Comparison of ENCODE assay signal across 8 cellular contexts in the genomic region with DNA sequence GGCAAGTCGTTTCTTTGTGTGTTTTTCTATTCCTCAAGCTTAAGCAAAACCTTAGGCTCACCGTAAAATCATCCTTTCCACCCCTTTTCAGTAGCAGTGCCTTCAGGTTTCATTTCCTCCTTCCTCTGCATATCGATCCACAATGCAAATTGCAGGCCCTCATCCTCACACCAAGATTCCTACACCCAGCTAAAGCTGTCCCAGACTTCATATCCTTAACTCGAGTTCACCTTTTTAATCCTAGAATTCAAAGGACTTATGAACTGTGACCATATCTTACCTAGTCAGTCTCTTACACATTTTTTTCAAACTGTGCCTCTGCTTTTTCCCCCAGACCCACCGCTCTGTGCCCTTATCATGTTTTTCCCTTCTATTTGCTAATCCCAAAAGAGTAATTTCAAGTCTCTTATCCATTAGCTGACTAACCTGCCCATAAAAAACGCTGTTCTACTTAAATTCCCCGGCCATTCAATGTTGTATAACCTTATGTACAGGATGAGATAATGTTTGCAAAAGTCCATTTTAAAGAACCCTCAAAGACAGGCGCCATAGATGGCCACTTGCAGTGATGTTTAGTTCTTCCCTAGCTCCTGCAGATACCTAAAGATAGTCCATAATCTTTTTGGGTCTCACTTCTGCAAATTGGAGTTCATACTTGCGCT. TPM values are rescaled to one million over a fixed set of nuclear protein-coding genes. Genes with fewer than 3 reads are reported as not detected.
DNase-seq lines count a peak whose midpoint lies in the region; ATAC-seq and TF ChIP-seq lines count a peak whose summit lies in the region.

No MANE protein-coding gene starts in this region.

- H3K4me3 Mint-ChIP-seq in progenitor cell of endocrine pancreas (ENCODE audit: low read depth) = peak overlapping the region; percentile 80

- CTCF ChIA-PET in GM10248 (lab: Yijun Ruan, JAX) = interaction anchor here (1.1 to 1.8 kb wide), 2 partner anchors 10 kb away, joined by 3 to 6 read pairs; no protein-coding TSS in a partner anchor

- peak; percentile 27 for DNase-seq in GM10248 (ENCODE audit: extremely low spot score)
- peak; percentile 42 for DNase-seq in NOMO-1 treated with dmso at 0.1 percent for 144 hours (lab: John Stamatoyannopoulos, UW; ENCODE audit: unreplicated experiment)
- DNase-seq in epithelial cell of prostate (ENCODE audit: low read depth, low spot score) = no peak
- DNase-seq in progenitor cell of endocrine pancreas (ENCODE audit: low spot score, unreplicated experiment) = no peak
- DNase-seq in NCI-H524 (lab: John Stamatoyannopoulos, UW) = no peak
- DNase-seq in SW480 (ENCODE audit: low spot score) = no peak
- DNase-seq in hippocampal formation (lab: John Stamatoyannopoulos, UW) = no peak

- POLR2A ChIA-PET in GM10248 (lab: Yijun Ruan, JAX) = no interaction called here

- H3K27me3 Mint-ChIP-seq in progenitor cell of endocrine pancreas = no peaks in the 10 kb centered on the region

- no peaks in the 10 kb centered on the region for H3K9me3 Mint-ChIP-seq in progenitor cell of endocrine pancreas (ENCODE audit: low read depth)

- H3K27ac Mint-ChIP-seq in progenitor cell of endocrine pancreas = peak overlapping the region; percentile 93

- peak overlapping the region; percentile 79 for H3K27ac ChIP-seq in epithelial cell of prostate

- H3K4me1 Mint-ChIP-seq in progenitor cell of endocrine pancreas (ENCODE audit: low read depth) = peaks cover 40% of the 10 kb centered on the region

- no peak for ATAC-seq in HG03342 (IDR thresholded peaks at IDR 0.05; ENCODE audit: unreplicated experiment)

- peaks cover 13% of the 10 kb centered on the region for H3K36me3 Mint-ChIP-seq in progenitor cell of endocrine pancreas (ENCODE audit: insufficient read depth)

- TF ChIP-seq CTCF in GM10248 (IDR thresholded peaks at IDR 0.05; ENCODE audit: control extremely low read depth, extremely low read depth, low read depth, missing control alignments) (no peak), progenitor cell of endocrine pancreas (IDR thresholded peaks at IDR 0.05; ENCODE audit: unreplicated experiment) (no peak)

RNA-seq across cellular contexts. Expression of a gene that starts 1.5 kb away (rescaled TPM):
- 96.1 and 96.2 TPM in 2 replicates for total RNA-seq in progenitor cell of endocrine pancreas

RNA-seq across cellular contexts. Expression of a gene that starts 33.6 kb away (rescaled TPM):
- total RNA-seq in progenitor cell of endocrine pancreas = 208 and 221 TPM in 2 replicates

RNA-seq across cellular contexts. Expression of a gene that starts 51.0 kb away (rescaled TPM):
- not detected in 2 replicates for total RNA-seq in progenitor cell of endocrine pancreas

Comparison
In these comparisons a context has a peak if more than half of its experiments do, and no peak if none do; other contexts are left out.
1. DNase-seq: peak in GM10248 (single experiment) and NOMO-1 treated with dmso at 0.1 percent for 144 hours (single experiment); none in epithelial cell of prostate (single experiment), progenitor cell of endocrine pancreas (single experiment), NCI-H524 (0 of 2), SW480 (single experiment) and hippocampal formation (0 of 2).